Comparison of ENCODE assay signal across 19 cellular contexts in genomic region chr5:58080573-58080972, GRCh38.
DNase-seq lines count a peak whose midpoint lies in the region; ATAC-seq and TF ChIP-seq lines count a peak whose summit lies in the region.
"Had no signal": no experiment of that assay in that cellular context is flagged by ENCODE, and none has a peak within 500 bp of the region (broad histone marks: within the 10 kb centered on the region; RNA-seq: fewer than 3 reads in every experiment).

No MANE protein-coding gene starts in this region.

- H3K79me1 ChIP-seq in H9 (ENCODE audit: insufficient read depth, low read depth, low read length, poor library complexity, severe bottlenecking): no peaks in the 10 kb centered on the region

- H3T11ph ChIP-seq in H9 (ENCODE audit: low read length): no peak overlapping the region

- no peak overlapping the region for H2BK120ac ChIP-seq in H9 (ENCODE audit: low read depth, low read length, poor library complexity, severe bottlenecking)

- H4K20me1 ChIP-seq in GM23338 (replicated peaks; ENCODE audit: insufficient read depth) (no peaks in the 10 kb centered on the region), Karpas-422 (ENCODE audit: insufficient read depth, low read depth, low read length) (no peaks in the 10 kb centered on the region), H9 (ENCODE audit: control insufficient read depth, insufficient read depth, insufficient read length) (no peaks in the 10 kb centered on the region)

- no peaks in the 10 kb centered on the region for H3K9me3 Mint-ChIP-seq in GM23338
- no peaks in the 10 kb centered on the region for H3K9me3 Mint-ChIP-seq in activated T-cell treated with anti-CD3 and anti-CD28 coated beads, Interleukin-2, amount 50 U/mL, for 24 hours
- H3K9me3 Mint-ChIP-seq in H9: no peaks in the 10 kb centered on the region
- H3K9me3 Mint-ChIP-seq: activated naive CD4-positive, alpha-beta T cell treated with anti-CD3 and anti-CD28 coated beads, Interleukin-2, amount 50 U/mL, for 24 hours had no signal

- no peak overlapping the region for H2AK5ac ChIP-seq in H9 (ENCODE audit: insufficient read length, low read length)

- H3K36me3 Mint-ChIP-seq in GM23338 (ENCODE audit: low read depth): no peaks in the 10 kb centered on the region
- H3K36me3 Mint-ChIP-seq in activated T-cell treated with anti-CD3 and anti-CD28 coated beads, Interleukin-2, amount 50 U/mL, for 24 hours (ENCODE audit: low read depth): no peaks in the 10 kb centered on the region
- no peaks in the 10 kb centered on the region for H3K36me3 Mint-ChIP-seq in H9 (ENCODE audit: insufficient read depth in 1 of 3, low read depth in 3 of 3)
- H3K36me3 Mint-ChIP-seq: activated CD8-positive, alpha-beta memory T cell treated with anti-CD3 and anti-CD28 coated beads, Interleukin-2, amount 10 ng/mL, durations not matched to agents 7 days and 5 days; activated naive CD4-positive, alpha-beta T cell treated with anti-CD3 and anti-CD28 coated beads, Interleukin-2, amount 50 U/mL, for 24 hours; natural killer cell; stimulated activated effector memory CD8-positive, alpha-beta T cell treated with anti-CD3 and anti-CD28 coated beads, Interleukin-12 subunit alpha, Interleukin-12 subunit beta, amount 100 ng/mL, for 72 hours had no signal

- no peaks in the 10 kb centered on the region for H3K79me2 ChIP-seq in GM23338 (replicated peaks; ENCODE audit: insufficient read depth)
- no peaks in the 10 kb centered on the region for H3K79me2 ChIP-seq in Karpas-422 (ENCODE audit: low read length)
- no peaks in the 10 kb centered on the region for H3K79me2 ChIP-seq in H9 (ENCODE audit: insufficient read depth, low read length)

- no peak overlapping the region for H2BK20ac ChIP-seq in H9 (ENCODE audit: low read depth, low read length, poor library complexity, severe bottlenecking)

- no peak overlapping the region for H3K23ac ChIP-seq in H9 (ENCODE audit: insufficient read length, low read depth, low read length)

- no peak overlapping the region for H3K56ac ChIP-seq in H9 (ENCODE audit: insufficient read length, low read depth, low read length)

- H3K9me3 ChIP-seq in RWPE2 (ENCODE audit: severe bottlenecking): no peaks in the 10 kb centered on the region
- H3K9me3 ChIP-seq in Karpas-422 (ENCODE audit: low read length): no peaks in the 10 kb centered on the region
- H3K9me3 ChIP-seq in H9 (ENCODE audit: control insufficient read depth, low read depth, low read length): no peaks in the 10 kb centered on the region
- H3K9me3 ChIP-seq: gastrocnemius medialis, SJSA1 had no signal

- no peak overlapping the region for H3K4me3 Mint-ChIP-seq in GM23338
- no peak overlapping the region for H3K4me3 Mint-ChIP-seq in activated T-cell treated with anti-CD3 and anti-CD28 coated beads, Interleukin-2, amount 50 U/mL, for 24 hours
- H3K4me3 Mint-ChIP-seq in H9: no peak overlapping the region
- H3K4me3 Mint-ChIP-seq: activated CD8-positive, alpha-beta memory T cell treated with anti-CD3 and anti-CD28 coated beads, Interleukin-2, amount 10 ng/mL, durations not matched to agents 7 days and 5 days; activated naive CD4-positive, alpha-beta T cell treated with anti-CD3 and anti-CD28 coated beads, Interleukin-2, amount 50 U/mL, for 24 hours; natural killer cell; stimulated activated effector memory CD8-positive, alpha-beta T cell treated with anti-CD3 and anti-CD28 coated beads, Interleukin-12 subunit alpha, Interleukin-12 subunit beta, amount 100 ng/mL, for 72 hours had no signal

- TF ChIP-seq CTCF in 22Rv1 (IDR thresholded peaks at IDR 0.05): no peak
- no peak for TF ChIP-seq CTCF in GM23338 (conservative IDR thresholded peaks at IDR 0.05; ENCODE audit: low read depth in 2 of 2)
- no peak for TF ChIP-seq CTCF in RWPE2 (IDR thresholded peaks at IDR 0.05; ENCODE audit: poor library complexity, severe bottlenecking)
- no peak for TF ChIP-seq CTCF in fibroblast of mammary gland (conservative IDR thresholded peaks at IDR 0.05; ENCODE audit: control insufficient read depth, insufficient read depth, low read depth, low read length)
- no peak for TF ChIP-seq CTCF in H9 (conservative IDR thresholded peaks at IDR 0.05)

- H4K91ac ChIP-seq in H9 (ENCODE audit: insufficient read length, low read depth, low read length): no peak overlapping the region

- no CpG with 5 or more reads among the region's 1 CpG for WGBS in H9 (ENCODE audit: extremely low coverage, insufficient read length, low lambda C conversion rate)

- H4K5ac ChIP-seq in H9 (ENCODE audit: insufficient read length, low read depth, low read length): no peak overlapping the region

- no peaks in the 10 kb centered on the region for H3F3A ChIP-seq in GM23338 (replicated peaks; ENCODE audit: low read depth)

- H3K4me1 ChIP-seq in GM23338 (ENCODE audit: insufficient read depth) (no peaks in the 10 kb centered on the region; the same call in 1 of the 2 replicates), RWPE2 (ENCODE audit: insufficient read depth, poor library complexity, severe bottlenecking) (peaks cover 12% of the 10 kb centered on the region), Karpas-422 (ENCODE audit: low read length) (no peaks in the 10 kb centered on the region), H9 (ENCODE audit: insufficient read depth, low read length) (no peaks in the 10 kb centered on the region; the same call in 1 of the 2 replicates)
- H3K4me1 ChIP-seq: SJSA1 had no signal

- H3K4me1 Mint-ChIP-seq in GM23338 (peaks cover 13% of the 10 kb centered on the region), H9 (peaks cover 4 to 8% of the 10 kb centered on the region in 2 experiments; a peak in 3 of 4 replicates)
- H3K4me1 Mint-ChIP-seq in activated T-cell treated with anti-CD3 and anti-CD28 coated beads, Interleukin-2, amount 50 U/mL, for 24 hours (ENCODE audit: low read depth): no peaks in the 10 kb centered on the region
- H3K4me1 Mint-ChIP-seq: activated CD8-positive, alpha-beta memory T cell treated with anti-CD3 and anti-CD28 coated beads, Interleukin-2, amount 10 ng/mL, durations not matched to agents 7 days and 5 days; activated naive CD4-positive, alpha-beta T cell treated with anti-CD3 and anti-CD28 coated beads, Interleukin-2, amount 50 U/mL, for 24 hours; natural killer cell; stimulated activated effector memory CD8-positive, alpha-beta T cell treated with anti-CD3 and anti-CD28 coated beads, Interleukin-12 subunit alpha, Interleukin-12 subunit beta, amount 100 ng/mL, for 72 hours had no signal

- DNase-seq in GM23338 (ENCODE audit: low spot score) (peak; percentile 15), RWPE2 (ENCODE audit: low spot score) (no peak), fibroblast of mammary gland (ENCODE audit: low read depth) (peak; percentile 14), Karpas-422 (no peak), H9 (no peak)
- no peak for DNase-seq in activated T-cell treated with anti-CD3 and anti-CD28 coated beads, Interleukin-2, amount 50 U/mL, for 24 hours
- DNase-seq: activated CD8-positive, alpha-beta memory T cell treated with anti-CD3 and anti-CD28 coated beads, Interleukin-2, amount 10 ng/mL, durations not matched to agents 7 days and 5 days; gastrocnemius medialis; left colon; natural killer cell; NCI-H1048; NCI-H510A; stimulated activated CD4-positive, alpha-beta T cell treated with anti-CD3 and anti-CD28 coated beads, Interleukin-4, amount 100 ng/mL, for 1 hour had no signal

- no peak for ATAC-seq in GM23338
- peak; percentile 71; the same call in 2 of the 3 replicates for ATAC-seq in RWPE2 (ENCODE audit: low read depth)
- ATAC-seq in HG03571 (IDR thresholded peaks at IDR 0.05; ENCODE audit: unreplicated experiment): no peak
- ATAC-seq: activated CD8-positive, alpha-beta memory T cell treated with anti-CD3 and anti-CD28 coated beads, Interleukin-2, amount 10 ng/mL, durations not matched to agents 7 days and 5 days; gastrocnemius medialis; left colon; natural killer cell; stimulated activated effector memory CD8-positive, alpha-beta T cell treated with anti-CD3 and anti-CD28 coated beads, Interleukin-12 subunit alpha, Interleukin-12 subunit beta, amount 100 ng/mL, for 72 hours had no signal

- H2AFZ ChIP-seq in GM23338 (no peak overlapping the region), Karpas-422 (ENCODE audit: low read length) (no peak overlapping the region), H9 (ENCODE audit: low read length) (no peak overlapping the region)

- H2BK5ac ChIP-seq in H9 (ENCODE audit: insufficient read length, low read length): no peak overlapping the region

- H3K27ac Mint-ChIP-seq in GM23338 (no peak overlapping the region), H9 (peak overlapping the region in 1 of 3 experiments; percentile 40; a peak in 2 of 7 replicates)
- H3K27ac Mint-ChIP-seq in activated T-cell treated with anti-CD3 and anti-CD28 coated beads, Interleukin-2, amount 50 U/mL, for 24 hours: no peak overlapping the region
- H3K27ac Mint-ChIP-seq: activated CD8-positive, alpha-beta memory T cell treated with anti-CD3 and anti-CD28 coated beads, Interleukin-2, amount 10 ng/mL, durations not matched to agents 7 days and 5 days; activated naive CD4-positive, alpha-beta T cell treated with anti-CD3 and anti-CD28 coated beads, Interleukin-2, amount 50 U/mL, for 24 hours; natural killer cell; stimulated activated effector memory CD8-positive, alpha-beta T cell treated with anti-CD3 and anti-CD28 coated beads, Interleukin-12 subunit alpha, Interleukin-12 subunit beta, amount 100 ng/mL, for 72 hours had no signal

- H3K9ac ChIP-seq in Karpas-422 (ENCODE audit: low read length) (no peak overlapping the region), H9 (ENCODE audit: extremely low read depth, insufficient read length, low read length) (no peak overlapping the region)

- H3K14ac ChIP-seq in H9 (ENCODE audit: insufficient read depth, low read length): no peak overlapping the region

- H3K9me2 ChIP-seq in GM23338 (ENCODE audit: insufficient read depth) (no peaks in the 10 kb centered on the region), Karpas-422 (replicated peaks; ENCODE audit: insufficient read depth, low read length) (no peaks in the 10 kb centered on the region)

- H3K27me3 ChIP-seq in GM23338 (ENCODE audit: insufficient read depth) (no peaks in the 10 kb centered on the region), RWPE2 (ENCODE audit: insufficient read depth, poor library complexity, severe bottlenecking) (no peaks in the 10 kb centered on the region), Karpas-422 (ENCODE audit: low read length) (no peaks in the 10 kb centered on the region), H9 (ENCODE audit: insufficient read depth, low read length) (no peaks in the 10 kb centered on the region)
- H3K27me3 ChIP-seq: gastrocnemius medialis, SJSA1 had no signal

- H3K27me3 Mint-ChIP-seq in GM23338 (ENCODE audit: insufficient read depth, low read depth, poor library complexity): no peaks in the 10 kb centered on the region
- no peaks in the 10 kb centered on the region for H3K27me3 Mint-ChIP-seq in activated T-cell treated with anti-CD3 and anti-CD28 coated beads, Interleukin-2, amount 50 U/mL, for 24 hours
- no peaks in the 10 kb centered on the region for H3K27me3 Mint-ChIP-seq in H9 (ENCODE audit: low read depth)
- H3K27me3 Mint-ChIP-seq: activated CD8-positive, alpha-beta memory T cell treated with anti-CD3 and anti-CD28 coated beads, Interleukin-2, amount 10 ng/mL, durations not matched to agents 7 days and 5 days had no signal

- H3K27ac ChIP-seq in 22Rv1 (peak overlapping the region; percentile 46), GM23338 (ENCODE audit: low read depth) (no peak overlapping the region), RWPE2 (ENCODE audit: poor library complexity, severe bottlenecking) (no peak overlapping the region), Karpas-422 (ENCODE audit: low read length) (no peak overlapping the region), H9 (ENCODE audit: insufficient read length, low read depth, low read length) (no peak overlapping the region)
- H3K27ac ChIP-seq: coronary artery, gastrocnemius medialis, SJSA1 had no signal

- H3K18ac ChIP-seq in H9 (ENCODE audit: insufficient read length, low read depth, low read length): no peak overlapping the region

- H3K4me2 ChIP-seq in GM23338 (no peak overlapping the region), Karpas-422 (ENCODE audit: low read depth, low read length, poor library complexity, severe bottlenecking) (no peak overlapping the region), H9 (ENCODE audit: insufficient read depth, insufficient read length, low read length) (no peak overlapping the region)

- no peak overlapping the region for H2BK15ac ChIP-seq in H9 (ENCODE audit: low read depth, low read length)

- no peak overlapping the region for H2BK12ac ChIP-seq in H9 (ENCODE audit: insufficient read length, low read depth, low read length)

- no peak overlapping the region for H4K8ac ChIP-seq in H9 (replicated peaks; ENCODE audit: insufficient read length, low read depth, low read length)

- no peaks in the 10 kb centered on the region for H3K23me2 ChIP-seq in H9 (ENCODE audit: insufficient read length, low read depth, low read length, poor library complexity, severe bottlenecking)

- no peaks in the 10 kb centered on the region for H3K36me3 ChIP-seq in GM23338 (ENCODE audit: insufficient read depth)
- H3K36me3 ChIP-seq in RWPE2 (ENCODE audit: low read depth): no peaks in the 10 kb centered on the region
- no peaks in the 10 kb centered on the region for H3K36me3 ChIP-seq in Karpas-422 (ENCODE audit: insufficient read depth, low read length)
- H3K36me3 ChIP-seq: gastrocnemius medialis, SJSA1 had no signal

- H3K4ac ChIP-seq in H9 (ENCODE audit: low read depth, low read length): no peak overlapping the region

- H3K4me3 ChIP-seq in GM23338: no peak overlapping the region
- no peak overlapping the region for H3K4me3 ChIP-seq in RWPE2 (ENCODE audit: severe bottlenecking)
- no peak overlapping the region for H3K4me3 ChIP-seq in fibroblast of mammary gland (ENCODE audit: control insufficient read depth, low read depth, low read length)
- H3K4me3 ChIP-seq in Karpas-422 (ENCODE audit: low read length): no peak overlapping the region
- H3K4me3 ChIP-seq: coronary artery, gastrocnemius medialis, SJSA1 had no signal

Comparison
In these comparisons a context has a peak if more than half of its experiments do, and no peak if none do; other contexts are left out.
1. DNase-seq: peak in GM23338 (single experiment) and fibroblast of mammary gland (single experiment); none in RWPE2 (single experiment), activated T-cell treated with anti-CD3 and anti-CD28 coated beads, Interleukin-2, amount 50 U/mL, for 24 hours (single experiment), Karpas-422 (single experiment) and H9 (single experiment).